In the genomic region with DNA sequence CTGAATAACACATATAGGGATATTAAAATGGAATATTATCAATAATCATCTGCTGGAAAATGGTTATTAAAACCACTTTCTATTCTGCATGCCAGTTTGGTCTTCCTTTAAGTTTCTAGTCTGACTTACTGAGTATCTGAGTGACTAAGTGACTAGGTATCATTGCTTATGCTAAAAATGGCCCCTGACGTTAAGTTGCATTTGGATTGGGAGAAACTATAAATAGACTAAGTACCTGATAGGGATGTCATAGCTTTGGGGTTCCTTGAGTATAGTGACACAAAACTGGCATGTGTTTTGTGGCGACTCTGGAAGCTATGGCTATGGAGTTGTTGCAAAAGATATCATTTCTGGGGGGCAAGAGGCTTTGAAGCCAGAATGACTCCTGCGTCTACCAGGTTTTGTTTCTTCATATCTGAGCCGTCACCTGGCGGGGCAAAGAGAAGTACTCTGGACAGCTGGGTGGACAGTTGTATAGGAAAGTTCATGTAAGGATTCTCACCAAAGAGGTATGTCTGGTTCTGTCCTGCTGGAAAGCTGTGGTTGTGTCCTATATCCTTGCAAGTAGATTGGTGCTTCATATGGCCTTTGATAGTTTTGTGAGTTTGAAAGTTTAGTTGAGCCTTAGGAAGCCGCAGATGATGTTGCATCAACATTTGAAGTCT, we compare ENCODE assay signal across 19 cellular contexts.
"Had no signal": no experiment of that assay in that cellular context is flagged by ENCODE, and none has a peak within 500 bp of the region (broad histone marks: within the 10 kb centered on the region; RNA-seq: fewer than 3 reads in every experiment).

No MANE protein-coding gene starts in this region.

- H3K27me3 Mint-ChIP-seq: activated CD4-positive, alpha-beta T cell treated with anti-CD3 and anti-CD28 coated beads, Interleukin-2, amount 10 ng/mL, durations not matched to agents 24 days and 14 days; brain; central memory CD8-positive, alpha-beta T cell; naive thymus-derived CD4-positive, alpha-beta T cell; T-cell had no signal

- H3K4me2 ChIP-seq: neural progenitor cell had no signal

- H3K4me1 Mint-ChIP-seq: activated CD4-positive, alpha-beta T cell treated with anti-CD3 and anti-CD28 coated beads, Interleukin-2, amount 10 ng/mL, durations not matched to agents 24 days and 14 days; central memory CD8-positive, alpha-beta T cell had no signal

- H3K4me3 ChIP-seq: coronary artery, mucosa of descending colon, neural progenitor cell, ovary had no signal

- H2AFZ ChIP-seq: neural progenitor cell had no signal

- H3K4me3 Mint-ChIP-seq: activated CD4-positive, alpha-beta T cell treated with anti-CD3 and anti-CD28 coated beads, Interleukin-2, amount 10 ng/mL, durations not matched to agents 24 days and 14 days; activated CD8-positive, alpha-beta T cell treated with anti-CD3 and anti-CD28 coated beads, Interleukin-2, amount 10 ng/mL, durations not matched to agents 7 days and 5 days; activated naive CD4-positive, alpha-beta T cell treated with anti-CD3 and anti-CD28 coated beads for 36 hours; activated T-cell treated with anti-CD3 and anti-CD28 coated beads, Interleukin-2, amount 50 U/mL, for 4 hours; brain; central memory CD8-positive, alpha-beta T cell; naive thymus-derived CD4-positive, alpha-beta T cell; neural progenitor cell; T-cell had no signal

- H3K36me3 ChIP-seq: neural progenitor cell, ovary had no signal

- H3K9ac ChIP-seq: neural progenitor cell had no signal

- FAIRE-seq: endometrium, islet of Langerhans had no signal

- H3K27me3 ChIP-seq: neural progenitor cell, ovary had no signal

- H3K27ac ChIP-seq: coronary artery, neural progenitor cell, ovary had no signal

- DNase-seq: activated CD4-positive, alpha-beta T cell treated with anti-CD3 and anti-CD28 coated beads, Interleukin-2, amount 10 ng/mL, durations not matched to agents 24 days and 14 days; activated CD4-positive, CD25-positive, alpha-beta regulatory T cell; activated CD8-positive, alpha-beta memory T cell treated with anti-CD3 and anti-CD28 coated beads, Interleukin-2, amount 50 U/mL, for 4 hours; activated CD8-positive, alpha-beta T cell treated with anti-CD3 and anti-CD28 coated beads, Interleukin-2, amount 10 ng/mL, durations not matched to agents 7 days and 5 days; activated naive CD4-positive, alpha-beta T cell treated with anti-CD3 and anti-CD28 coated beads for 36 hours; activated T-cell treated with anti-CD3 and anti-CD28 coated beads, Interleukin-2, amount 50 U/mL, for 4 hours; mucosa of descending colon; naive thymus-derived CD4-positive, alpha-beta T cell; ovary; stimulated activated CD8-positive, alpha-beta memory T cell treated with anti-CD3 and anti-CD28 coated beads, Interleukin-4, amount 100 ng/mL, for 48 hours; stimulated activated naive CD4-positive, alpha-beta T cell; T-cell; T-helper 9 cell had no signal

- H3K27ac Mint-ChIP-seq: activated CD4-positive, alpha-beta T cell treated with anti-CD3 and anti-CD28 coated beads, Interleukin-2, amount 10 ng/mL, durations not matched to agents 24 days and 14 days; activated CD8-positive, alpha-beta T cell treated with anti-CD3 and anti-CD28 coated beads, Interleukin-2, amount 10 ng/mL, durations not matched to agents 7 days and 5 days; activated naive CD4-positive, alpha-beta T cell treated with anti-CD3 and anti-CD28 coated beads for 36 hours; brain; naive thymus-derived CD4-positive, alpha-beta T cell; neural progenitor cell; T-cell had no signal

- H3K9me3 Mint-ChIP-seq: activated CD4-positive, alpha-beta T cell treated with anti-CD3 and anti-CD28 coated beads, Interleukin-2, amount 10 ng/mL, durations not matched to agents 24 days and 14 days; activated naive CD4-positive, alpha-beta T cell treated with anti-CD3 and anti-CD28 coated beads for 36 hours; activated T-cell treated with anti-CD3 and anti-CD28 coated beads, Interleukin-2, amount 50 U/mL, for 4 hours; brain; central memory CD8-positive, alpha-beta T cell; naive thymus-derived CD4-positive, alpha-beta T cell; neural progenitor cell; T-cell had no signal

- H3K9me3 ChIP-seq: mucosa of descending colon, ovary had no signal
